1 cellular context compared by ENCODE assay signal in the genomic region with DNA sequence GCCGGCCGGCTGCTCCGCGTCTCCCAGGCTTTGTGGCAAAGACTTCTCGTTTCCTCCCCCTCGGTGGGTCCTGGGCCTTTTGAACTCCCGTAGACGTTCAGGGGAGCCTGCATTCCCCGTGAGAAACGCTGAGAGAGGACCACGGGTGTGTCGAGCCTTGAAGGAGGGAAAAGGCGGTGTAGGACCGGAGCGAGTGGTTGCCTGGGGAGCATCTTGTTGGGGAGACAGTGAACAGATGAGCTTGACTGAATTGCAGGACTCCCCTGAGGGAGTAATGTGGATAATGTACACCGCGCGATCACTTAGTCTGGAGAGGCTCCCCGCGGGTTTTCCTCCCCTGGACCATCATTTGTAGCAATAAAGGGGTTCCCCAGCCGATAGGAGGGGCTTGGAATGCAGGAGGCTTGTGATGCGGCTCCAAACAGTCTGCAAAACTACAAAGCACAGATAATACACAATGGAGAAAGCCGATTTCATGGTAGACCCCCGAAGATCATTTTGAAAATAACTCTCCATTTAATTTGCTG.
TF ChIP-seq lines count a peak whose summit lies in the region.

No MANE protein-coding gene starts in this region.

TF ChIP-seq in endothelial cell of umbilical vein, 7 proteins besides CTCF, POLR2A, EP300 and RAD21:
- no peak for TF ChIP-seq FOS (IDR thresholded peaks at IDR 0.05; ENCODE audit: borderline replicate concordance, insufficient read depth, low read length)
- no peak for TF ChIP-seq JUN (IDR thresholded peaks at IDR 0.05; ENCODE audit: borderline replicate concordance, insufficient read depth, insufficient read length, low read depth)
- TF ChIP-seq, protein P1, sequence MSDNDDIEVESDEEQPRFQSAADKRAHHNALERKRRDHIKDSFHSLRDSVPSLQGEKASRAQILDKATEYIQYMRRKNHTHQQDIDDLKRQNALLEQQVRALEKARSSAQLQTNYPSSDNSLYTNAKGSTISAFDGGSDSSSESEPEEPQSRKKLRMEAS (IDR thresholded peaks at IDR 0.05; ENCODE audit: insufficient read depth, insufficient read length) = no peak
- no peak for TF ChIP-seq POLR2AphosphoS5 (IDR thresholded peaks at IDR 0.05; ENCODE audit: insufficient read depth, low read depth, low read length)
- no peak for TF ChIP-seq EZH2 (IDR thresholded peaks at IDR 0.05; ENCODE audit: borderline replicate concordance, low read depth, low read length, severe bottlenecking)
- no peak for TF ChIP-seq GATA2 (IDR thresholded peaks at IDR 0.05; ENCODE audit: insufficient read depth, insufficient read length, low read depth, low read length)
TF ChIP-seq in endothelial cell of umbilical vein: peak in this region for 0.
